Comparison of ENCODE assay signal across 26 cellular contexts in genomic region chr13:63693696-63694095, GRCh38.
"Had no signal": no experiment of that assay in that cellular context is flagged by ENCODE, and none has a peak within 500 bp of the region (broad histone marks: within the 10 kb centered on the region; RNA-seq: fewer than 3 reads in every experiment).

No MANE protein-coding gene starts in this region.

- H3K4me1 ChIP-seq: esophagus muscularis mucosa, foreskin keratinocyte, heart right ventricle, parathyroid adenoma, prostate gland, suprapubic skin, transverse colon, vagina had no signal

- H3K9me3 ChIP-seq: esophagus muscularis mucosa, prostate gland, vagina had no signal

- H3K4me3 ChIP-seq: coronary artery, esophagus muscularis mucosa, heart right ventricle, mucosa of descending colon, prostate gland, skin epidermis, suprapubic skin, transverse colon, vagina had no signal

- H3K27me3 ChIP-seq: esophagus muscularis mucosa, foreskin keratinocyte, heart right ventricle, suprapubic skin, transverse colon, vagina had no signal

- DNase-seq: dermis blood vessel endothelial cell; effector memory CD4-positive, alpha-beta T cell; foreskin keratinocyte; glutamatergic neuron; heart right ventricle; hippocampal formation; kidney glomerular epithelial cell; mesenchymal stem cell; naive B cell; stimulated activated CD4-positive, alpha-beta T cell treated with anti-CD3 and anti-CD28 coated beads, Interleukin-12 subunit alpha, Interleukin-12 subunit beta, amount 100 ng/mL, for 4 hours; stimulated activated CD4-positive, alpha-beta T cell treated with anti-CD3 and anti-CD28 coated beads, Interleukin-1b, Interleukin-23, amount 100 ng/mL, for 48 hours; stimulated activated CD4-positive, alpha-beta T cell treated with anti-CD3 and anti-CD28 coated beads, Interleukin-4, amount 100 ng/mL, for 1 hour; stimulated activated CD8-positive, alpha-beta memory T cell treated with anti-CD3 and anti-CD28 coated beads, Interleukin-4, amount 100 ng/mL, for 48 hours; stimulated activated naive CD4-positive, alpha-beta T cell; stimulated activated naive CD8-positive, alpha-beta T cell treated with anti-CD3 and anti-CD28 coated beads, Interleukin-15, amount 100 ng/mL, for 72 hours; transverse colon had no signal

- H3K27ac ChIP-seq: coronary artery, esophagus muscularis mucosa, foreskin keratinocyte, heart right ventricle, parathyroid adenoma, prostate gland, skin epidermis, suprapubic skin, transverse colon, vagina had no signal

- H3K9ac ChIP-seq: parathyroid adenoma had no signal

- H2AFZ ChIP-seq: parathyroid adenoma had no signal

- ATAC-seq: foreskin keratinocyte; heart right ventricle; mucosa of descending colon; natural killer cell treated with Interleukin-12 subunit alpha and Interleukin-12 subunit beta and Interleukin-15 and Interleukin-18, amount 100 ng/mL, for 72 hours; right cardiac atrium; stimulated activated naive CD8-positive, alpha-beta T cell treated with anti-CD3 and anti-CD28 coated beads, Interleukin-15, amount 100 ng/mL, for 72 hours had no signal

- H3K36me3 ChIP-seq: esophagus muscularis mucosa, heart right ventricle, prostate gland, suprapubic skin, transverse colon, vagina had no signal
